27 cellular contexts compared by ENCODE assay signal in the genomic region with DNA sequence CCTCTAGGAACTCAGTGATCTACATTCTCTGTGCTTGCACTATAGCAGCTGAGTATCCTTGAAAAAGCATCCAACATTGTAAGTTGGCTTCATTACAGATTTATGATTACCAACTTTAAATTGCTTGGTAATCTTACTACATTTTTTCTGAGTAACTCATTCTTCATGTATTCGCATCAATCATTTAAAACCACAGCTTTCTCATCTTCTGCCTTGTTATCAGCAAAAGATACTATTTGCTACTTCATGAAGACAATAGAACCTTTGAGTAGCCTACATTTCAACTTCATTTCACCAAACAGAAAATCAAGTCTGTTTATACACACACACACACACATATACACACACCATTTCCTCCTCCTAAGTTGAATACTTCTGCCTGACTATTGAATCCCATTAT. TPM values are rescaled to one million over a fixed set of nuclear protein-coding genes. Genes with fewer than 3 reads are reported as not detected.
"Had no signal": no experiment of that assay in that cellular context is flagged by ENCODE, and none has a peak within 500 bp of the region (broad histone marks: within the 10 kb centered on the region; RNA-seq: fewer than 3 reads in every experiment).

No MANE protein-coding gene starts in this region.

- H3K27me3 Mint-ChIP-seq: activated CD4-positive, alpha-beta memory T cell treated with anti-CD3 and anti-CD28 coated beads, Interleukin-2, amount 10 ng/mL, durations not matched to agents 7 days and 5 days; activated CD4-positive, alpha-beta T cell treated with anti-CD3 and anti-CD28 coated beads, Interleukin-2, amount 10 ng/mL, durations not matched to agents 24 days and 14 days; activated naive CD4-positive, alpha-beta T cell treated with anti-CD3 and anti-CD28 coated beads, Interleukin-2, amount 50 U/mL, for 24 hours; central memory CD8-positive, alpha-beta T cell had no signal

- ATAC-seq: activated CD4-positive, CD25-positive, alpha-beta regulatory T cell treated with anti-CD3 and anti-CD28 coated beads, Interleukin-2, amount 50 U/mL, for 24 hours; left ventricle myocardium superior; T-cell; upper lobe of right lung had no signal

- H3K36me3 Mint-ChIP-seq: activated naive CD4-positive, alpha-beta T cell treated with anti-CD3 and anti-CD28 coated beads, Interleukin-2, amount 50 U/mL, for 24 hours; T-cell had no signal

- H3K27ac ChIP-seq: brain microvascular endothelial cell, colonic mucosa, esophagus squamous epithelium, hepatocyte, neutrophil, ovary, prostate gland, thoracic aorta, upper lobe of right lung, VCaP had no signal

- H3K4me3 ChIP-seq: colonic mucosa, esophagus squamous epithelium, hepatocyte, ovary, prostate gland, thoracic aorta, upper lobe of right lung had no signal

- H3K36me3 ChIP-seq: brain microvascular endothelial cell, colonic mucosa, esophagus squamous epithelium, neutrophil, ovary, prostate gland, thoracic aorta, upper lobe of right lung had no signal

- H3K4me3 Mint-ChIP-seq: activated CD4-positive, alpha-beta memory T cell treated with anti-CD3 and anti-CD28 coated beads, Interleukin-2, amount 10 ng/mL, durations not matched to agents 7 days and 5 days; activated CD4-positive, alpha-beta T cell treated with anti-CD3 and anti-CD28 coated beads, Interleukin-2, amount 10 ng/mL, durations not matched to agents 24 days and 14 days; activated naive CD4-positive, alpha-beta T cell treated with anti-CD3 and anti-CD28 coated beads, Interleukin-2, amount 50 U/mL, for 24 hours; central memory CD8-positive, alpha-beta T cell; nephron; T-cell; T-helper 2 cell treated with Interferon-gamma antibody and Interleukin-4, amounts not matched to agents 5 μg/mL and 100 μg/mL, for 36 hours had no signal

- H3K27me3 ChIP-seq: brain microvascular endothelial cell, colonic mucosa, esophagus squamous epithelium, hepatocyte, neutrophil, ovary, upper lobe of right lung had no signal

- FAIRE-seq: frontal cortex had no signal

- H3K27ac Mint-ChIP-seq: activated CD4-positive, alpha-beta memory T cell treated with anti-CD3 and anti-CD28 coated beads, Interleukin-2, amount 10 ng/mL, durations not matched to agents 7 days and 5 days; activated CD4-positive, alpha-beta T cell treated with anti-CD3 and anti-CD28 coated beads, Interleukin-2, amount 10 ng/mL, durations not matched to agents 24 days and 14 days; activated naive CD4-positive, alpha-beta T cell treated with anti-CD3 and anti-CD28 coated beads, Interleukin-2, amount 50 U/mL, for 24 hours; nephron; T-cell; T-helper 2 cell treated with Interferon-gamma antibody and Interleukin-4, amounts not matched to agents 5 μg/mL and 100 μg/mL, for 36 hours had no signal

- H3K9me3 ChIP-seq: colonic mucosa, esophagus squamous epithelium, neutrophil, ovary, prostate gland, thoracic aorta, upper lobe of right lung had no signal

- H3K79me2 ChIP-seq: hepatocyte had no signal

- H3K4me2 ChIP-seq: hepatocyte had no signal

- H2AFZ ChIP-seq: hepatocyte had no signal

- H3K4me1 Mint-ChIP-seq: activated CD4-positive, alpha-beta memory T cell treated with anti-CD3 and anti-CD28 coated beads, Interleukin-2, amount 10 ng/mL, durations not matched to agents 7 days and 5 days; activated CD4-positive, alpha-beta T cell treated with anti-CD3 and anti-CD28 coated beads, Interleukin-2, amount 10 ng/mL, durations not matched to agents 24 days and 14 days; activated naive CD4-positive, alpha-beta T cell treated with anti-CD3 and anti-CD28 coated beads, Interleukin-2, amount 50 U/mL, for 24 hours; central memory CD8-positive, alpha-beta T cell; nephron; T-cell had no signal

- H3K4me1 ChIP-seq: colonic mucosa, esophagus squamous epithelium, prostate gland, upper lobe of right lung had no signal

- DNase-seq: activated CD4-positive, alpha-beta memory T cell treated with anti-CD3 and anti-CD28 coated beads, Interleukin-2, amount 10 ng/mL, durations not matched to agents 7 days and 5 days; activated CD4-positive, alpha-beta T cell treated with anti-CD3 and anti-CD28 coated beads, Interleukin-2, amount 10 ng/mL, durations not matched to agents 24 days and 14 days; activated gamma-delta T cell treated with Interleukin-2 at 50 U/mL for 16 hours; activated T-cell treated with anti-CD3 and anti-CD28 coated beads for 4 hours; aorta; brain microvascular endothelial cell; colonic mucosa; esophagus squamous epithelium; glutamatergic neuron; left ventricle myocardium superior; ovary; stimulated activated CD4-positive, alpha-beta T cell treated with anti-CD3 and anti-CD28 coated beads, Interleukin-4, amount 100 ng/mL, for 1 hour; stimulated activated naive CD4-positive, alpha-beta T cell treated with Interleukin-2 at 50 U/mL for 16 hours; T-cell; upper lobe of right lung had no signal

- H3K9me3 Mint-ChIP-seq: activated CD4-positive, alpha-beta T cell treated with anti-CD3 and anti-CD28 coated beads, Interleukin-2, amount 10 ng/mL, durations not matched to agents 24 days and 14 days; activated naive CD4-positive, alpha-beta T cell treated with anti-CD3 and anti-CD28 coated beads, Interleukin-2, amount 50 U/mL, for 24 hours; nephron; T-helper 2 cell treated with Interferon-gamma antibody and Interleukin-4, amounts not matched to agents 5 μg/mL and 100 μg/mL, for 36 hours had no signal

RNA-seq across cellular contexts. Expression of gene DCAF8L2, which starts 6.2 kb away (rescaled TPM):
- total RNA-seq: activated CD4-positive, alpha-beta memory T cell treated with anti-CD3 and anti-CD28 coated beads, Interleukin-2, amount 10 ng/mL, durations not matched to agents 7 days and 5 days; activated CD4-positive, alpha-beta T cell treated with anti-CD3 and anti-CD28 coated beads, Interleukin-2, amount 10 ng/mL, durations not matched to agents 24 days and 14 days; aorta; colonic mucosa; esophagus squamous epithelium; frontal cortex; hepatocyte; left ventricle myocardium superior; myocyte; T-cell; thoracic aorta; upper lobe of right lung had no signal
- polyA plus RNA-seq: aorta, hepatocyte had no signal
